ENCODE assay signal across 8 cellular contexts in genomic region chr1:150579110-150579954, GRCh38. TPM values are rescaled to one million over a fixed set of nuclear protein-coding genes. Genes with fewer than 3 reads are reported as not detected.
DNase-seq lines count a peak whose midpoint lies in the region; ATAC-seq, FAIRE-seq and TF ChIP-seq lines count a peak whose summit lies in the region.

TSS of gene MCL1 (minus strand) at chr1:150579610. CDS start at chr1:150579530, 80 bp downstream.

- peaks cover 40% of the 10 kb centered on the region for H3K4me1 Mint-ChIP-seq in WTC11

- peaks cover 50% of the 10 kb centered on the region for H4K20me1 ChIP-seq in smooth muscle cell (ENCODE audit: low read depth)

- under 1% methylated on average over 93 of the region's 94 CpGs for WGBS in smooth muscle cell (ENCODE audit: low lambda C conversion rate)

- peak within 1 kb of the TSS; percentile 92 for H3K4me3 Mint-ChIP-seq in WTC11

- DNase-seq in AG04449 (ENCODE audit: low read depth, low spot score) (peak; percentile 84), NCI-H2227 (lab: John Stamatoyannopoulos, UW; ENCODE audit: unreplicated experiment) (peak; percentile 97), WTC11 (ENCODE audit: low spot score) (peak; percentile 89), bronchial epithelial cell (ENCODE audit: low read depth) (peak; percentile 84), iPS-NIHi7 (ENCODE audit: extremely low spot score) (peak; percentile 90), smooth muscle cell (lab: John Stamatoyannopoulos, UW; ENCODE audit: unreplicated experiment) (peak; percentile 92)

- H3K4me1 ChIP-seq in smooth muscle cell (ENCODE audit: low read depth): peaks cover 27% of the 10 kb centered on the region

- H3K27me3 Mint-ChIP-seq in WTC11 (ENCODE audit: low read depth): no peaks in the 10 kb centered on the region; the same call in 1 of the 2 replicates

- CTCF ChIA-PET in AG04449 (lab: Yijun Ruan, JAX): interaction anchor here (0.9 to 6.5 kb wide), 9 partner anchors 14 to 427 kb away, joined by 3 to 69 read pairs (median 3); partner anchors contain the start of gene MINDY1
- CTCF ChIA-PET in WTC11 (lab: Charles Lee): interaction anchor here (0.6 to 2.6 kb wide), 15 partner anchors 9 to 427 kb away, joined by 3 to 59 read pairs (median 6); partner anchors contain the start of genes ENSA, FALEC and MINDY1

- no peak for FAIRE-seq in bronchial epithelial cell (lab: Jason Lieb, UNC)

- no peak within 1 kb of the TSS for H2AFZ ChIP-seq in smooth muscle cell (ENCODE audit: low read depth)

- H3K27ac Mint-ChIP-seq in WTC11: peak within 1 kb of the TSS; percentile 100

- H3K4me3 ChIP-seq in AG04449 (ENCODE audit: low read depth, low read length) (peak within 1 kb of the TSS; percentile 100), bronchial epithelial cell (ENCODE audit: low read depth, low read length) (peak within 1 kb of the TSS; percentile 99), smooth muscle cell (peak within 1 kb of the TSS; percentile 92)

- ATAC-seq in GM18873 (IDR thresholded peaks at IDR 0.05; ENCODE audit: low FRiP score, unreplicated experiment) (peak; percentile 87), HG03135 (IDR thresholded peaks at IDR 0.05; ENCODE audit: unreplicated experiment) (peak; percentile 89), WTC11 (peak; percentile 88)

- H3K36me3 Mint-ChIP-seq in WTC11: peaks cover 47% of the 10 kb centered on the region

- POLR2A ChIA-PET in AG04449 (lab: Yijun Ruan, JAX) (interaction anchor here (0.6 to 11.1 kb wide), 32 partner anchors 10 to 420 kb away, joined by 3 to 135 read pairs (median 4); partner anchors contain the start of genes APH1A, CERS2, CTSK and ECM1), WTC11 (lab: Charles Lee) (interaction anchor here (0.6 to 9.4 kb wide), 26 partner anchors 8 to 472 kb away, joined by 3 to 188 read pairs (median 4); partner anchors contain the start of genes CTSK, ENSA, FALEC and GOLPH3L)

- H3K36me3 ChIP-seq in bronchial epithelial cell (ENCODE audit: control insufficient read depth, insufficient read depth, low read length) (peaks cover 20% of the 10 kb centered on the region), smooth muscle cell (ENCODE audit: low read depth) (peaks cover 29% of the 10 kb centered on the region)

- peak within 1 kb of the TSS; percentile 86 for H3K4me2 ChIP-seq in smooth muscle cell

- peaks cover 46% of the 10 kb centered on the region for H3F3A ChIP-seq in smooth muscle cell (ENCODE audit: low read depth)

- H3K27me3 ChIP-seq in bronchial epithelial cell (ENCODE audit: control insufficient read depth, insufficient read depth, low read length) (no peaks in the 10 kb centered on the region), smooth muscle cell (ENCODE audit: low read depth) (no peaks in the 10 kb centered on the region)

- TF ChIP-seq CTCF in AG04449 (IDR thresholded peaks at IDR 0.05; ENCODE audit: insufficient read depth, low read length, missing control alignments): no peak
- no peak for TF ChIP-seq CTCF in WTC11 (IDR thresholded peaks at IDR 0.05)
- TF ChIP-seq CTCF in bronchial epithelial cell (IDR thresholded peaks at IDR 0.05; ENCODE audit: insufficient read depth, low read length, severe bottlenecking): no peak
- no peak for TF ChIP-seq CTCF in smooth muscle cell (IDR thresholded peaks at IDR 0.05; ENCODE audit: borderline replicate concordance, insufficient read depth, poor library complexity, severe bottlenecking)

- peak within 1 kb of the TSS; percentile 96 for H3K27ac ChIP-seq in smooth muscle cell (ENCODE audit: low read depth)

- no peaks in the 10 kb centered on the region for H3K9me3 ChIP-seq in smooth muscle cell (replicated peaks; ENCODE audit: low read depth)

- peaks cover 59% of the 10 kb centered on the region for H3K79me2 ChIP-seq in smooth muscle cell (ENCODE audit: low read depth)

- H3K9me3 Mint-ChIP-seq in WTC11: no peaks in the 10 kb centered on the region

- H3K9ac ChIP-seq in smooth muscle cell (ENCODE audit: low read depth): peak within 1 kb of the TSS; percentile 99

TF ChIP-seq in WTC11, 78 proteins besides CTCF, POLR2A, EP300 and RAD21 (continues in another document):
- no peak for TF ChIP-seq HMGA2 (CRISPR knock-in tag; IDR thresholded peaks at IDR 0.05)
- TF ChIP-seq ZNF317 (CRISPR knock-in tag; IDR thresholded peaks at IDR 0.05; ENCODE audit: borderline replicate concordance, low read depth): no peak
- TF ChIP-seq ELF4 (CRISPR knock-in tag; IDR thresholded peaks at IDR 0.05; ENCODE audit: low read depth): no peak
- TF ChIP-seq JUN (CRISPR knock-in tag; IDR thresholded peaks at IDR 0.05): 0 out of 2 replicates have a peak, but pooled peaks have one; percentile 9
- TF ChIP-seq SP1 (CRISPR knock-in tag; conservative IDR thresholded peaks at IDR 0.05): peak; percentile 59
- peak; percentile 61 for TF ChIP-seq FOXK1 (CRISPR knock-in tag; IDR thresholded peaks at IDR 0.05)
- 0 out of 2 replicates have a peak, but pooled peaks have one; percentile 37 for TF ChIP-seq ZMAT4 (CRISPR knock-in tag; IDR thresholded peaks at IDR 0.05)
- no peak for TF ChIP-seq ERG (CRISPR knock-in tag; IDR thresholded peaks at IDR 0.05)
- TF ChIP-seq GRHL2 (CRISPR knock-in tag; IDR thresholded peaks at IDR 0.05; ENCODE audit: insufficient replicate concordance, severe bottlenecking): no peak
- no peak for TF ChIP-seq ZNF281 (CRISPR knock-in tag; IDR thresholded peaks at IDR 0.05)
- TF ChIP-seq TP53 (CRISPR knock-in tag; IDR thresholded peaks at IDR 0.05): no peak
- TF ChIP-seq TCF7 (CRISPR knock-in tag; IDR thresholded peaks at IDR 0.05; ENCODE audit: low read depth): no peak
- no peak for TF ChIP-seq MLX (CRISPR knock-in tag; IDR thresholded peaks at IDR 0.05)
- no peak for TF ChIP-seq TEAD4 (CRISPR knock-in tag; IDR thresholded peaks at IDR 0.05)
- TF ChIP-seq MXD4 (CRISPR knock-in tag; IDR thresholded peaks at IDR 0.05; ENCODE audit: borderline replicate concordance): no peak
- TF ChIP-seq SMAD3 (CRISPR knock-in tag; IDR thresholded peaks at IDR 0.05; ENCODE audit: borderline replicate concordance): no peak; the same call in 1 of the 2 replicates
- TF ChIP-seq GABPB1 (CRISPR knock-in tag; IDR thresholded peaks at IDR 0.05): peak; percentile 64; the same call in 1 of the 2 replicates
- TF ChIP-seq ATF6 (CRISPR knock-in tag; IDR thresholded peaks at IDR 0.05): no peak

RNA-seq across cellular contexts. Expression of gene MCL1, which starts in this region (rescaled TPM):
- total RNA-seq in WTC11 (2021) (191 to 212 TPM (median 204 TPM) in 3 replicates), bronchial epithelial cell (247 and 280 TPM in 2 replicates), smooth muscle cell (519 and 630 TPM in 2 replicates)
- polyA plus RNA-seq in smooth muscle cell: 224 and 247 TPM in 2 replicates

Comparison
In these comparisons a context has a peak if more than half of its experiments do, and no peak if none do; other contexts are left out.
1. Peak in every context shown above with its lines: DNase-seq, ATAC-seq, H3K4me3 ChIP-seq and H3K27ac ChIP-seq.